ENCODE assay signal across 9 cellular contexts in the genomic region with DNA sequence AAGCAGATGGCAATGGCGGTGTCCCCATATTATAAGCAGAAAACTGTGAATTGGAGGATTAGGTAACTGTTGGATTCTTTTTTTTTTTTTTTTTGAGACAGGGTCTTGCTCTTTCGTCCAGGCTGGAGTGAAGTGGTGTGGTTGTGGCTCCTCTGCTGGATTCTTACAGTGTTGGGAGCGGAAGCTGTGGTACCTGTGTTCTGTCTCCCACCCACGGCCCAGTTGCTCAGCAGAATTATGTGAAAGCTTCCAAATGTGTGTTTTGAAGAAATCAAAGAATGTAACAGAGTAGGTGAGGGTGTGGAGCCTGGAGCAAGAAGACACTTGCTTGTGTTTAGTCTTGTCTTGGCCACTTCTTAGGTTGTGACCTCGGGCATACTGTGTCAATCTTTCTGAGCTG.
"Had no signal": no experiment of that assay in that cellular context is flagged by ENCODE, and none has a peak within 500 bp of the region (broad histone marks: within the 10 kb centered on the region; RNA-seq: fewer than 3 reads in every experiment).

No MANE protein-coding gene starts in this region.

- H3K9me3 ChIP-seq: HAP-1 had no signal

- H3K4me1 ChIP-seq: HAP-1 had no signal

- H3K27ac ChIP-seq: GM23248 had no signal

- H3K36me3 ChIP-seq: HAP-1 had no signal

- FAIRE-seq: H54 had no signal

- ATAC-seq: HCT116 had no signal

- DNase-seq: GM23248, GOT3, H9, HCEC 1CT, HFFc6 had no signal

- H3K27ac Mint-ChIP-seq: GM23338, HFFc6 had no signal

- H3K4me3 ChIP-seq: GM23248, GM23338, HAP-1 had no signal

- H3K9ac ChIP-seq: GM23248 had no signal

- H3K4me2 ChIP-seq: GM23338 had no signal

- H3K4me3 Mint-ChIP-seq: GM23338, H9, HFFc6 had no signal

- H2AFZ ChIP-seq: GM23248, GM23338 had no signal

- H3K9me3 Mint-ChIP-seq: GM23338, H9 had no signal
